ENCODE assay signal across 15 cellular contexts in the genomic region with DNA sequence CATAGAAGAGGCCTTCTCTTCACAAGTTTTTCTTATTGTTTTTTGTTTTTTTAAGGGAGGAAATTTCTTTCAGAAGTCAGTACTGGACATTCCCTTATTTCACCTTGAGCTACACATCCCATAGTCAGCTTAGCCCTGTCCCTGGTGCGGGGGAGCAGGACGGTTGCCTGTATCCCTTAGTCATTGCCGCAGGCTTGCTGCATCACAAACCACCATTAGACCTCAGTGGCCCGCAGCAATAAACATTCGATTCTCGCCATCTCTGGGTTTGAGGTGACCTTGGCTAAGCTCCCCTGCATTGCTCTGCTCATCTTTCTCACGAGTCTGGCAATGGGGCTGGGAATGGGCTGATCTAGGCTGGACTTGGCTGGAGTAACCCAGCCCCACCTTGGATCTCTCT.
A peak's percentile ranks its signal among the peaks of the same experiment; 100 is the strongest.
DNase-seq lines count a peak whose midpoint lies in the region; ATAC-seq and TF ChIP-seq lines count a peak whose summit lies in the region.
"Had no signal": no experiment of that assay in that cellular context is flagged by ENCODE, and none has a peak within 500 bp of the region (broad histone marks: within the 10 kb centered on the region; RNA-seq: fewer than 3 reads in every experiment).

No MANE protein-coding gene starts in this region.

- H3K36me3 Mint-ChIP-seq in activated T-cell treated with anti-CD3 and anti-CD28 coated beads, Interleukin-2, amount 50 U/mL, for 72 hours (ENCODE audit: insufficient read depth in 2 of 2) = peaks cover 3 to 4% of the 10 kb centered on the region in 2 donors
- H3K36me3 Mint-ChIP-seq in activated CD4-positive, alpha-beta memory T cell treated with anti-CD3 and anti-CD28 coated beads, Interleukin-2, amount 10 ng/mL, durations not matched to agents 7 days and 5 days (ENCODE audit: low read depth) = peaks cover 16% of the 10 kb centered on the region
- no peaks in the 10 kb centered on the region for H3K36me3 Mint-ChIP-seq in effector memory CD8-positive, alpha-beta T cell (ENCODE audit: insufficient read depth)
- no peaks in the 10 kb centered on the region for H3K36me3 Mint-ChIP-seq in nephron progenitor cell (ENCODE audit: low read depth)
- H3K36me3 Mint-ChIP-seq: CD14-positive monocyte; CD4-positive, alpha-beta memory T cell had no signal

- no peaks in the 10 kb centered on the region for H3K27me3 ChIP-seq in effector memory CD4-positive, alpha-beta T cell (replicated peaks; ENCODE audit: control insufficient read depth, insufficient read depth, low read length, poor library complexity, severe bottlenecking)
- H3K27me3 ChIP-seq: BLaER1 had no signal

- H3K4me1 Mint-ChIP-seq in activated T-cell treated with anti-CD3 and anti-CD28 coated beads, Interleukin-2, amount 50 U/mL, for 72 hours (ENCODE audit: low read depth) = peaks cover 61% of the 10 kb centered on the region
- H3K4me1 Mint-ChIP-seq in activated CD4-positive, alpha-beta memory T cell treated with anti-CD3 and anti-CD28 coated beads, Interleukin-2, amount 10 ng/mL, durations not matched to agents 7 days and 5 days = peaks cover 88% of the 10 kb centered on the region
- peaks cover 15 to 36% of the 10 kb centered on the region in 2 donors for H3K4me1 Mint-ChIP-seq in effector memory CD8-positive, alpha-beta T cell (ENCODE audit: low read depth in 2 of 2)
- H3K4me1 Mint-ChIP-seq in nephron progenitor cell = peaks cover 23% of the 10 kb centered on the region
- H3K4me1 Mint-ChIP-seq: CD14-positive monocyte had no signal

- no peaks in the 10 kb centered on the region for H3K4me1 ChIP-seq in effector memory CD4-positive, alpha-beta T cell (ENCODE audit: control insufficient read depth, insufficient read depth, low read length, poor library complexity, severe bottlenecking)
- H3K4me1 ChIP-seq: BLaER1, HAP-1 had no signal

- POLR2A ChIA-PET in activated CD4-positive, alpha-beta memory T cell treated with anti-CD3 and anti-CD28 coated beads, Interleukin-2, amount 10 ng/mL, durations not matched to agents 7 days and 5 days (lab: Charles Lee) = interaction anchor here (0.7 to 4.4 kb wide), 7 partner anchors 9 to 809 kb away, joined by 3 to 66 read pairs (median 3); partner anchors contain the start of gene MAF

- H3K4me3 Mint-ChIP-seq in activated T-cell treated with anti-CD3 and anti-CD28 coated beads, Interleukin-2, amount 50 U/mL, for 72 hours = no peak overlapping the region
- no peak overlapping the region for H3K4me3 Mint-ChIP-seq in activated CD4-positive, alpha-beta memory T cell treated with anti-CD3 and anti-CD28 coated beads, Interleukin-2, amount 10 ng/mL, durations not matched to agents 7 days and 5 days
- H3K4me3 Mint-ChIP-seq in effector memory CD8-positive, alpha-beta T cell = no peak overlapping the region
- H3K4me3 Mint-ChIP-seq in nephron progenitor cell = no peak overlapping the region
- H3K4me3 Mint-ChIP-seq: CD14-positive monocyte; CD4-positive, alpha-beta memory T cell had no signal

- peaks cover 1 to 5% of the 10 kb centered on the region in 2 donors for H3K9me3 Mint-ChIP-seq in activated T-cell treated with anti-CD3 and anti-CD28 coated beads, Interleukin-2, amount 50 U/mL, for 72 hours
- peaks cover 11% of the 10 kb centered on the region for H3K9me3 Mint-ChIP-seq in activated CD4-positive, alpha-beta memory T cell treated with anti-CD3 and anti-CD28 coated beads, Interleukin-2, amount 10 ng/mL, durations not matched to agents 7 days and 5 days
- no peaks in the 10 kb centered on the region for H3K9me3 Mint-ChIP-seq in effector memory CD8-positive, alpha-beta T cell
- H3K9me3 Mint-ChIP-seq in nephron progenitor cell = peaks cover 8% of the 10 kb centered on the region

- no peaks in the 10 kb centered on the region for H3K36me3 ChIP-seq in effector memory CD4-positive, alpha-beta T cell (ENCODE audit: control insufficient read depth, insufficient read depth, low read length)
- H3K36me3 ChIP-seq: BLaER1, HAP-1 had no signal

- TF ChIP-seq CTCF in nephron progenitor cell (IDR thresholded peaks at IDR 0.05) = no peak

- no peaks in the 10 kb centered on the region for H3K9me3 ChIP-seq in effector memory CD4-positive, alpha-beta T cell (ENCODE audit: control insufficient read depth, low read length)
- H3K9me3 ChIP-seq: BLaER1, HAP-1 had no signal

- H3K27ac Mint-ChIP-seq in activated T-cell treated with anti-CD3 and anti-CD28 coated beads, Interleukin-2, amount 50 U/mL, for 72 hours = peak overlapping the region; percentile 78
- H3K27ac Mint-ChIP-seq in activated CD4-positive, alpha-beta memory T cell treated with anti-CD3 and anti-CD28 coated beads, Interleukin-2, amount 10 ng/mL, durations not matched to agents 7 days and 5 days = peak overlapping the region; percentile 94
- H3K27ac Mint-ChIP-seq in effector memory CD8-positive, alpha-beta T cell = peak overlapping the region; percentile 10 to 67
- H3K27ac Mint-ChIP-seq in nephron progenitor cell = no peak overlapping the region
- H3K27ac Mint-ChIP-seq: CD14-positive monocyte had no signal

- H3K27ac ChIP-seq in effector memory CD4-positive, alpha-beta T cell (ENCODE audit: insufficient read depth, low read length, poor library complexity, severe bottlenecking) = no peak overlapping the region
- H3K27ac ChIP-seq: BLaER1 had no signal

- CTCF ChIA-PET in activated CD4-positive, alpha-beta memory T cell treated with anti-CD3 and anti-CD28 coated beads, Interleukin-2, amount 10 ng/mL, durations not matched to agents 7 days and 5 days (lab: Charles Lee) = interaction anchor here (1.2 kb wide), 1 partner anchor 10 kb away, joined by 3 read pairs; no protein-coding TSS in a partner anchor

- no peaks in the 10 kb centered on the region for H3K27me3 Mint-ChIP-seq in activated T-cell treated with anti-CD3 and anti-CD28 coated beads, Interleukin-2, amount 50 U/mL, for 72 hours (ENCODE audit: low read depth)
- H3K27me3 Mint-ChIP-seq in activated CD4-positive, alpha-beta memory T cell treated with anti-CD3 and anti-CD28 coated beads, Interleukin-2, amount 10 ng/mL, durations not matched to agents 7 days and 5 days = no peaks in the 10 kb centered on the region
- no peaks in the 10 kb centered on the region for H3K27me3 Mint-ChIP-seq in effector memory CD8-positive, alpha-beta T cell
- H3K27me3 Mint-ChIP-seq in nephron progenitor cell (ENCODE audit: low read depth, poor library complexity) = peaks cover 3% of the 10 kb centered on the region
- H3K27me3 Mint-ChIP-seq: CD4-positive, alpha-beta memory T cell had no signal

- ATAC-seq in activated T-cell treated with anti-CD3 and anti-CD28 coated beads, Interleukin-2, amount 50 U/mL, for 72 hours (replicated peaks in 1 of 2) = no peak
- no peak for ATAC-seq in effector memory CD8-positive, alpha-beta T cell (replicated peaks)

- no peak for DNase-seq in activated T-cell treated with anti-CD3 and anti-CD28 coated beads, Interleukin-2, amount 50 U/mL, for 72 hours
- no peak for DNase-seq in activated T-cell treated with anti-CD3 and anti-CD28 coated beads for 4 hours
- DNase-seq in activated CD4-positive, alpha-beta memory T cell treated with anti-CD3 and anti-CD28 coated beads, Interleukin-2, amount 10 ng/mL, durations not matched to agents 7 days and 5 days = no peak
- DNase-seq in effector memory CD8-positive, alpha-beta T cell = no peak
- DNase-seq in NOMO-1 treated with dmso at 0.1 percent for 144 hours (lab: John Stamatoyannopoulos, UW; ENCODE audit: unreplicated experiment) = no peak
- no peak for DNase-seq in effector memory CD4-positive, alpha-beta T cell
- no peak for DNase-seq in nephron progenitor cell
- DNase-seq: 8988T; CD4-positive, alpha-beta memory T cell; DMS153; DMS79; GDM1 had no signal

- H3K4me3 ChIP-seq in effector memory CD4-positive, alpha-beta T cell (ENCODE audit: insufficient read depth, low read depth, low read length, poor library complexity, severe bottlenecking) = no peak overlapping the region
- H3K4me3 ChIP-seq: BLaER1, HAP-1 had no signal
